Comparison of ENCODE assay signal across 23 cellular contexts in genomic region chr6:39083111-39083702, GRCh38. TPM values are rescaled to one million over a fixed set of nuclear protein-coding genes. Genes with fewer than 3 reads are reported as not detected.
DNase-seq lines count a peak whose midpoint lies in the region; ATAC-seq, FAIRE-seq and TF ChIP-seq lines count a peak whose summit lies in the region.
"Had no signal": no experiment of that assay in that cellular context is flagged by ENCODE, and none has a peak within 500 bp of the region (broad histone marks: within the 10 kb centered on the region; RNA-seq: fewer than 3 reads in every experiment).

No MANE protein-coding gene starts in this region.

- FAIRE-seq in urothelium cell line (lab: Jason Lieb, UNC), result peak; percentile 9

- no peak overlapping the region for H3K4me3 Mint-ChIP-seq in natural killer cell
- H3K4me3 Mint-ChIP-seq in natural killer cell treated with Interleukin-12 subunit alpha and Interleukin-12 subunit beta and Interleukin-15 and Interleukin-18, amount 100 ng/mL, for 72 hours, result no peak overlapping the region
- no peak overlapping the region for H3K4me3 Mint-ChIP-seq in activated T-helper 17 cell treated with anti-CD3 and anti-CD28 coated beads, Interleukin-2, amount 50 U/mL, for 72 hours
- H3K4me3 Mint-ChIP-seq: brain; GM23338; naive thymus-derived CD8-positive, alpha-beta T cell had no signal

- ATAC-seq in natural killer cell (peak in 1 of 3 donors; percentile 43), upper lobe of right lung (no peak)
- ATAC-seq in natural killer cell treated with Interleukin-12 subunit alpha and Interleukin-12 subunit beta and Interleukin-15 and Interleukin-18, amount 100 ng/mL, for 72 hours, result no peak
- ATAC-seq in activated T-helper 17 cell treated with anti-CD3 and anti-CD28 coated beads, Interleukin-2, amount 50 U/mL, for 72 hours (replicated peaks), result peak; percentile 40
- ATAC-seq: naive thymus-derived CD8-positive, alpha-beta T cell had no signal

- no peak for TF ChIP-seq POLR2A in esophagus muscularis mucosa (IDR thresholded peaks at IDR 0.05; ENCODE audit: low read depth)

- peaks cover 15 to 17% of the 10 kb centered on the region in 2 donors for H3K4me1 Mint-ChIP-seq in natural killer cell
- peaks cover 13 to 18% of the 10 kb centered on the region in 2 donors for H3K4me1 Mint-ChIP-seq in natural killer cell treated with Interleukin-12 subunit alpha and Interleukin-12 subunit beta and Interleukin-15 and Interleukin-18, amount 100 ng/mL, for 72 hours (ENCODE audit: low read depth in 2 of 2)
- peaks cover 25% of the 10 kb centered on the region for H3K4me1 Mint-ChIP-seq in activated T-helper 17 cell treated with anti-CD3 and anti-CD28 coated beads, Interleukin-2, amount 50 U/mL, for 72 hours
- H3K4me1 Mint-ChIP-seq: naive thymus-derived CD8-positive, alpha-beta T cell had no signal

- H3K36me3 ChIP-seq in upper lobe of right lung (no peaks in the 10 kb centered on the region), esophagus muscularis mucosa (no peaks in the 10 kb centered on the region)
- H3K36me3 ChIP-seq: SJSA1 had no signal

- no peaks in the 10 kb centered on the region for H3K36me3 Mint-ChIP-seq in natural killer cell
- no peaks in the 10 kb centered on the region for H3K36me3 Mint-ChIP-seq in natural killer cell treated with Interleukin-12 subunit alpha and Interleukin-12 subunit beta and Interleukin-15 and Interleukin-18, amount 100 ng/mL, for 72 hours
- no peaks in the 10 kb centered on the region for H3K36me3 Mint-ChIP-seq in activated T-helper 17 cell treated with anti-CD3 and anti-CD28 coated beads, Interleukin-2, amount 50 U/mL, for 72 hours (ENCODE audit: low read depth)
- H3K36me3 Mint-ChIP-seq: brain; naive thymus-derived CD8-positive, alpha-beta T cell had no signal

- H3K9me3 ChIP-seq in upper lobe of right lung (no peaks in the 10 kb centered on the region), esophagus muscularis mucosa (no peaks in the 10 kb centered on the region)
- H3K9me3 ChIP-seq: BLaER1, SJSA1, testis had no signal

- intact Hi-C loops in natural killer cell (cut with micrococcal nuclease) (no loop called here), upper lobe of right lung (cut with DNase I) (no loop called here), esophagus muscularis mucosa (cut with DNase I) (no loop called here)

- WGBS in esophagus muscularis mucosa, result 77% methylated on average over 7 of the region's 7 CpGs

- no peak for TF ChIP-seq EP300 in esophagus muscularis mucosa (IDR thresholded peaks at IDR 0.05)

- TF ChIP-seq CTCF in natural killer cell (IDR thresholded peaks at IDR 0.05) (no peak), upper lobe of right lung (IDR thresholded peaks at IDR 0.05) (no peak), esophagus muscularis mucosa (IDR thresholded peaks at IDR 0.05) (no peak)

- H3K9me3 Mint-ChIP-seq in natural killer cell, result no peaks in the 10 kb centered on the region
- H3K9me3 Mint-ChIP-seq in natural killer cell treated with Interleukin-12 subunit alpha and Interleukin-12 subunit beta and Interleukin-15 and Interleukin-18, amount 100 ng/mL, for 72 hours, result no peaks in the 10 kb centered on the region
- no peaks in the 10 kb centered on the region for H3K9me3 Mint-ChIP-seq in activated T-helper 17 cell treated with anti-CD3 and anti-CD28 coated beads, Interleukin-2, amount 50 U/mL, for 72 hours
- H3K9me3 Mint-ChIP-seq: brain; GM23338; naive thymus-derived CD8-positive, alpha-beta T cell had no signal

- DNase-seq in DMS153 (lab: John Stamatoyannopoulos, UW) (peak; percentile 28), DMS153 treated with DMSO at 0.1 percent for 48 hours (lab: John Stamatoyannopoulos, UW; ENCODE audit: unreplicated experiment) (no peak), natural killer cell (peak; percentile 13), urothelium cell line (ENCODE audit: low spot score) (no peak), upper lobe of right lung (no peak), esophagus muscularis mucosa (ENCODE audit: extremely low spot score) (no peak)
- no peak for DNase-seq in natural killer cell treated with Interleukin-12 subunit alpha and Interleukin-12 subunit beta and Interleukin-15 and Interleukin-18, amount 100 ng/mL, for 72 hours (ENCODE audit: low spot score)
- DNase-seq: 8988T; activated naive CD4-positive, alpha-beta T cell treated with Interleukin-2 at 50 U/mL for 16 hours; cortex of kidney; erythroblast; Kasumi-1; naive thymus-derived CD8-positive, alpha-beta T cell; NCI-H187 treated with DMSO at 0.1 percent for 48 hours; OCI-M1; testis had no signal

- H3K27ac ChIP-seq in upper lobe of right lung (no peak overlapping the region), esophagus muscularis mucosa (replicated peaks in 1 of 4) (no peak overlapping the region)
- H3K27ac ChIP-seq: BLaER1, SJSA1, testis had no signal

- H3K4me3 ChIP-seq in upper lobe of right lung (no peak overlapping the region), esophagus muscularis mucosa (no peak overlapping the region)
- H3K4me3 ChIP-seq: BLaER1, GM23338, SJSA1, testis had no signal

- no peak overlapping the region for H3K27ac Mint-ChIP-seq in natural killer cell
- H3K27ac Mint-ChIP-seq in natural killer cell treated with Interleukin-12 subunit alpha and Interleukin-12 subunit beta and Interleukin-15 and Interleukin-18, amount 100 ng/mL, for 72 hours, result no peak overlapping the region
- H3K27ac Mint-ChIP-seq in activated T-helper 17 cell treated with anti-CD3 and anti-CD28 coated beads, Interleukin-2, amount 50 U/mL, for 72 hours, result no peak overlapping the region
- H3K27ac Mint-ChIP-seq: GM23338 had no signal

- H3K27me3 ChIP-seq in upper lobe of right lung (no peaks in the 10 kb centered on the region), esophagus muscularis mucosa (peaks cover 0 to 23% (median 0%) of the 10 kb centered on the region in 4 donors)
- H3K27me3 ChIP-seq: BLaER1, testis had no signal

- H3K27me3 Mint-ChIP-seq in natural killer cell (ENCODE audit: low read depth in 2 of 2), result peaks cover 0 to 10% of the 10 kb centered on the region in 2 donors
- H3K27me3 Mint-ChIP-seq in natural killer cell treated with Interleukin-12 subunit alpha and Interleukin-12 subunit beta and Interleukin-15 and Interleukin-18, amount 100 ng/mL, for 72 hours, result peaks cover 8 to 19% of the 10 kb centered on the region in 2 donors
- peaks cover 42% of the 10 kb centered on the region for H3K27me3 Mint-ChIP-seq in activated T-helper 17 cell treated with anti-CD3 and anti-CD28 coated beads, Interleukin-2, amount 50 U/mL, for 72 hours

- H3K4me1 ChIP-seq in upper lobe of right lung, result no peaks in the 10 kb centered on the region
- peaks cover 0 to 13% (median 6%) of the 10 kb centered on the region in 4 donors for H3K4me1 ChIP-seq in esophagus muscularis mucosa
- H3K4me1 ChIP-seq: SJSA1, testis had no signal

RNA-seq across cellular contexts. Expression of gene SAYSD1, which starts 31.8 kb away (rescaled TPM):
- total RNA-seq in natural killer cell (10 to 100 TPM; 11.3 to 13.1 (median 11.5) TPM), upper lobe of right lung (15.2 TPM), esophagus muscularis mucosa (10 to 100 TPM; 10.8 to 21.6 (median 19.2) TPM)
- total RNA-seq in natural killer cell treated with Interleukin-12 subunit alpha and Interleukin-12 subunit beta and Interleukin-15 and Interleukin-18, amount 100 ng/mL, for 72 hours, result 1 to 10 TPM; 3.5 to 5.2 TPM
- 10 to 100 TPM in 1 of 2 donors, 1 to 10 TPM in 1; 7.7 to 10.3 TPM for total RNA-seq in activated T-helper 17 cell treated with anti-CD3 and anti-CD28 coated beads, Interleukin-2, amount 50 U/mL, for 72 hours

RNA-seq across cellular contexts. Expression of gene GLP1R, which starts 34.6 kb away (rescaled TPM):
- 1 to 10 TPM; 2.2 to 6.5 (median 3.0) TPM for total RNA-seq in natural killer cell
- not detected for total RNA-seq in natural killer cell treated with Interleukin-12 subunit alpha and Interleukin-12 subunit beta and Interleukin-15 and Interleukin-18, amount 100 ng/mL, for 72 hours
- total RNA-seq in activated T-helper 17 cell treated with anti-CD3 and anti-CD28 coated beads, Interleukin-2, amount 50 U/mL, for 72 hours, result not detected
- total RNA-seq in upper lobe of right lung, result not detected
- total RNA-seq in esophagus muscularis mucosa, result not detected
- total RNA-seq: Daoy; lung microvascular endothelial cell; naive thymus-derived CD8-positive, alpha-beta T cell; SJSA1 had no signal

Comparison
In these comparisons a context has a peak if more than half of its experiments do, and no peak if none do; other contexts are left out.
1. DNase-seq: peak in DMS153 (single experiment) and natural killer cell (single experiment); none in DMS153 treated with DMSO at 0.1 percent for 48 hours (single experiment), natural killer cell treated with Interleukin-12 subunit alpha and Interleukin-12 subunit beta and Interleukin-15 and Interleukin-18, amount 100 ng/mL, for 72 hours (single experiment), urothelium cell line (single experiment), upper lobe of right lung (single experiment) and esophagus muscularis mucosa (single experiment).